Comparison of ENCODE assay signal across 8 cellular contexts in the genomic region with DNA sequence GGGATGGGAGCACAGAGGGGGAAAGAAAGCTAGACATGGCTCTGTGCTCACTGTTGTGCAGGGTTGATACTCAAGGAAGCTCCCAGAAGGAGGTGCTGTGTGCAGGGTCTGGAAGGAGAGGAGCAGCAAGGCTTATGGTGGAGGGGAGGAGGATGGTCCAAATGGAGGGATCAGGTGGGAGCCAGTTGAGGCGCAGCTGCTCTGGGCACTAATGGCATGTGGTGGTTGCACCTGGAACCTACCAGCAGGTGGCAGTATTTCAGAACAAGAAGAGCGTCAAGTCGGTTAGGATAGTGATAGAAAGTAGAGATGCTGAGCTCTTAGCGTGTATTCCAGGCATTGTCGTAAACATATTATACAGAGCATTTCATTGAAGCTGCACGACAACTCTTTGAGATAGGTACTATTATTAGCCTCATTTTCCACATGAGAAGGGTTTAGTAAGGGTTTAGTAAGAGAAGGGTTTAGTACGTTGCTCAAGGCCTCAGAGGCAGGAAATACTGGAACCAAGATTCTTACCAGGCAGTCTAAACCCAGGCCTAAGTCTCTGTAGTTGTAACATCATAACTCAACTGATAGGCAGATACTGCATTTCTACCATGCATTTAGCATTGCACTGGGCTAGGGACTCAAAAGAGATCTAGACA.
DNase-seq lines count a peak whose midpoint lies in the region; ATAC-seq and TF ChIP-seq lines count a peak whose summit lies in the region.

No MANE protein-coding gene starts in this region.

- no peaks in the 10 kb centered on the region for H3K36me3 ChIP-seq in KMS-11 (ENCODE audit: insufficient read depth)
- H3K36me3 ChIP-seq in prostate gland, result no peaks in the 10 kb centered on the region

- H3K4me3 ChIP-seq in KMS-11 (IDR thresholded peaks at IDR 0.05; ENCODE audit: insufficient read depth, low read depth, low read length) (no peak overlapping the region), prostate gland (no peak overlapping the region)

- no peaks in the 10 kb centered on the region for H3K9me3 ChIP-seq in prostate gland

- H4K20me1 ChIP-seq in KMS-11 (ENCODE audit: insufficient read depth), result no peaks in the 10 kb centered on the region

- H3K4me1 ChIP-seq in KMS-11 (ENCODE audit: low read depth, poor library complexity, severe bottlenecking) (no peaks in the 10 kb centered on the region), prostate gland (replicated peaks) (no peaks in the 10 kb centered on the region)

- ATAC-seq in Right ventricle myocardium superior (ENCODE audit: poor library complexity), result peak; percentile 89

- 41% methylated on average over 7 of the region's 7 CpGs for WGBS in prostate gland

- no peaks in the 10 kb centered on the region for H3K79me2 ChIP-seq in KMS-11 (ENCODE audit: insufficient read depth, low read depth)

- H2AFZ ChIP-seq in KMS-11 (ENCODE audit: low read depth), result no peak overlapping the region

- H3K27me3 ChIP-seq in KMS-11 (ENCODE audit: insufficient read depth, low read depth) (no peaks in the 10 kb centered on the region), prostate gland (replicated peaks; ENCODE audit: insufficient read depth) (no peaks in the 10 kb centered on the region)

- H3K27ac ChIP-seq in KMS-11 (no peak overlapping the region), prostate gland (no peak overlapping the region)

- no peak for TF ChIP-seq POLR2A in prostate gland (IDR thresholded peaks at IDR 0.05)

- peak; percentile 59 for DNase-seq in DMS 273 treated with DMSO at 0.1 percent for 48 hours (lab: John Stamatoyannopoulos, UW)
- DNase-seq in GM20000 (ENCODE audit: low spot score), result peak; percentile 64
- DNase-seq in RPMI7951 (ENCODE audit: low read depth), result peak; percentile 85
- DNase-seq in activated naive CD4-positive, alpha-beta T cell treated with Interleukin-2 at 50 U/mL for 16 hours, result peak; percentile 43
- peak; percentile 68 for DNase-seq in Right ventricle myocardium superior
- DNase-seq in prostate gland (ENCODE audit: low spot score), result peak; percentile 69
- DNase-seq in cortex of kidney (lab: John Stamatoyannopoulos, UW), result no peak

- H3K4me2 ChIP-seq in KMS-11, result no peak overlapping the region

- intact Hi-C loops in Right ventricle myocardium superior (cut with DNase I), result loop anchor here (5.0 to 10.0 kb wide), 4 partner anchors 228 to 821 kb away; no protein-coding TSS in a partner anchor
- intact Hi-C loops in prostate gland (cut with DNase I), result loop anchor here (5.0 to 10.0 kb wide), 3 partner anchors 228 to 821 kb away; no protein-coding TSS in a partner anchor

- TF ChIP-seq CTCF in GM20000 (IDR thresholded peaks at IDR 0.05; ENCODE audit: extremely low read depth, missing control alignments), result peak; percentile 80
- peak; percentile 87 for TF ChIP-seq CTCF in KMS-11 (conservative IDR thresholded peaks at IDR 0.05; ENCODE audit: low read depth, low read length)
- peak; percentile 56 to 94 (median 82) for TF ChIP-seq CTCF in prostate gland (IDR thresholded peaks at IDR 0.05)

- H3K9ac ChIP-seq in KMS-11, result no peak overlapping the region
